8 cellular contexts compared by ENCODE assay signal in the genomic region with DNA sequence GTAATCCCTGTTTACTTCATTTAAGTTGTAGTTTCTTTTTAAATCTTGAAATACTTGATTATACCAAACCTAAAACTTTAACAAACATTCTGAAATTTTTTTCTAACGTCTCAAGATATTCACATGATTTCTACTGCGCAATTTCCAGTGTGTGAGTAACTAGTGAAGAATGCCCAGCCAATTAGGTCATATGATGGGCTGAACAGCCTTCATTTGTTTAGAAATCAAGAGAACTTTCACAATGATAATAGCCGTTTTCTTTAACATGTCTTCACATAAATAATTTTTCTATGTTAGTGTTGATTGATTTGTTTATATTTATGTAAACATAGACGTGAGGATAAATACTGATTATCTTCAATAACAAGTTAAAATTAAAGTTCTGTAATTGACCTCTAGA. TPM values are rescaled to one million over a fixed set of nuclear protein-coding genes. Genes with fewer than 3 reads are reported as not detected.
DNase-seq lines count a peak whose midpoint lies in the region; ATAC-seq and TF ChIP-seq lines count a peak whose summit lies in the region.

No MANE protein-coding gene starts in this region.

- peaks cover 1 to 8% of the 10 kb centered on the region in 2 donors for H3K4me1 ChIP-seq in lung (ENCODE audit: control insufficient read depth in 2 of 2, insufficient read depth in 2 of 2, low read length in 2 of 2)
- H3K4me1 ChIP-seq in urinary bladder (ENCODE audit: insufficient read depth): no peaks in the 10 kb centered on the region
- H3K4me1 ChIP-seq in CD8-positive, alpha-beta T cell (ENCODE audit: insufficient read depth, low read length): peaks cover 21% of the 10 kb centered on the region

- H3K4me3 ChIP-seq in coronary artery (peak overlapping the region; percentile 43), lung (no peak overlapping the region), urinary bladder (ENCODE audit: low read depth, low read length) (no peak overlapping the region)
- no peak overlapping the region for H3K4me3 ChIP-seq in CD8-positive, alpha-beta T cell (ENCODE audit: low read depth, low read length)

- H3K27ac ChIP-seq in coronary artery: peak overlapping the region; percentile 70 to 79
- H3K27ac ChIP-seq in lung (ENCODE audit: low read depth in 1 of 2, low read length in 1 of 2): no peak overlapping the region
- H3K27ac ChIP-seq in urinary bladder (ENCODE audit: low read depth): peak overlapping the region; percentile 38
- no peak overlapping the region for H3K27ac ChIP-seq in CD8-positive, alpha-beta T cell (ENCODE audit: low read depth, low read length)

- DNase-seq in LoVo (ENCODE audit: low spot score) (peak; percentile 13), coronary artery (ENCODE audit: low spot score) (no peak), lung (ENCODE audit: low spot score) (no peak), NCI-H510A (lab: John Stamatoyannopoulos, UW) (no peak), NCI-H2107 (lab: John Stamatoyannopoulos, UW) (no peak)
- no peak for DNase-seq in CD8-positive, alpha-beta T cell

- H3K27ac Mint-ChIP-seq in CD8-positive, alpha-beta T cell: no peak overlapping the region

- POLR2A ChIA-PET in CD8-positive, alpha-beta T cell (lab: Charles Lee): interaction anchor here (0.6 kb wide), 1 partner anchor 21 kb away, joined by 3 read pairs; no protein-coding TSS in a partner anchor

- no peaks in the 10 kb centered on the region for H3K9me3 Mint-ChIP-seq in CD8-positive, alpha-beta T cell

- CTCF ChIA-PET in CD8-positive, alpha-beta T cell (lab: Charles Lee): no interaction called here

- TF ChIP-seq CTCF in coronary artery (IDR thresholded peaks at IDR 0.05): no peak
- TF ChIP-seq CTCF in lung (IDR thresholded peaks at IDR 0.05; ENCODE audit: control extremely low read depth, extremely low read depth): no peak
- TF ChIP-seq CTCF in CD8-positive, alpha-beta T cell (IDR thresholded peaks at IDR 0.05): no peak

- H3K36me3 ChIP-seq in lung (ENCODE audit: control insufficient read depth in 2 of 2, insufficient read depth in 2 of 2, low read length in 2 of 2) (peaks cover 0 to 6% of the 10 kb centered on the region in 2 donors), urinary bladder (ENCODE audit: insufficient read depth) (no peaks in the 10 kb centered on the region)
- H3K36me3 ChIP-seq in CD8-positive, alpha-beta T cell (ENCODE audit: insufficient read depth, low read length): no peaks in the 10 kb centered on the region

- no peaks in the 10 kb centered on the region for H3K27me3 Mint-ChIP-seq in CD8-positive, alpha-beta T cell (ENCODE audit: low read depth)

- peaks cover 34% of the 10 kb centered on the region for H3K36me3 Mint-ChIP-seq in CD8-positive, alpha-beta T cell

- no peaks in the 10 kb centered on the region for H3K27me3 ChIP-seq in lung (ENCODE audit: control insufficient read depth, insufficient read depth)
- no peaks in the 10 kb centered on the region for H3K27me3 ChIP-seq in CD8-positive, alpha-beta T cell (ENCODE audit: insufficient read depth, low read length)

- 31 to 32% methylated on average over 4 of the region's 4 CpGs for WGBS in lung, 2 donors
- 24% methylated on average over 4 of the region's 4 CpGs for WGBS in urinary bladder

- ATAC-seq in lung (ENCODE audit: insufficient read depth, low FRiP score): peak; percentile 58
- no peak for ATAC-seq in HG03521 (IDR thresholded peaks at IDR 0.05; ENCODE audit: unreplicated experiment)
- no peak for ATAC-seq in CD8-positive, alpha-beta T cell

- intact Hi-C loops in CD8-positive, alpha-beta T cell (cut with DNase I, micrococcal nuclease): no loop called here

- no peaks in the 10 kb centered on the region for H3K9me3 ChIP-seq in lung (ENCODE audit: control insufficient read depth in 2 of 2, insufficient read depth in 1 of 2, low read length in 1 of 2)
- H3K9me3 ChIP-seq in CD8-positive, alpha-beta T cell (ENCODE audit: low read length): no peaks in the 10 kb centered on the region

- no peak overlapping the region for H3K4me3 Mint-ChIP-seq in CD8-positive, alpha-beta T cell

- H3K4me1 Mint-ChIP-seq in CD8-positive, alpha-beta T cell (ENCODE audit: low read depth): peaks cover 66% of the 10 kb centered on the region

RNA-seq across cellular contexts. Expression of gene STAM, which starts 21.8 kb away (rescaled TPM):
- total RNA-seq in lung (10 to 100 TPM; 25.4 to 76.8 TPM), urinary bladder (55.0 TPM)
- polyA plus RNA-seq in lung (10 to 100 TPM; 11.9 to 15.5 TPM), urinary bladder (12.5 TPM)
- 10 to 100 TPM; 44.0 to 47.9 TPM for total RNA-seq in CD8-positive, alpha-beta T cell

RNA-seq across cellular contexts. Expression of gene HACD1, which starts 48.6 kb away (rescaled TPM):
- 10 to 100 TPM; 16.6 to 31.9 TPM for total RNA-seq in lung
- polyA plus RNA-seq in lung: 10 to 100 TPM; 11.5 to 49.2 TPM
- 37.7 TPM for total RNA-seq in urinary bladder
- 29.0 TPM for polyA plus RNA-seq in urinary bladder
- not detected for total RNA-seq in CD8-positive, alpha-beta T cell

Comparison
In these comparisons a context has a peak if more than half of its experiments do, and no peak if none do; other contexts are left out.
1. H3K27ac ChIP-seq: peak in coronary artery (2 of 2) and urinary bladder (single experiment); none in lung (0 of 2) and CD8-positive, alpha-beta T cell (single experiment).
2. RNA of gene HACD1, which starts 48.6 kb away (total RNA-seq): 37.7 TPM in urinary bladder (single experiment) and 16.6 to 31.9 TPM in lung; not detected in CD8-positive, alpha-beta T cell; every median in the first group is over 10 times any median in the second.